Comparison of ENCODE assay signal across 9 cellular contexts in the genomic region with DNA sequence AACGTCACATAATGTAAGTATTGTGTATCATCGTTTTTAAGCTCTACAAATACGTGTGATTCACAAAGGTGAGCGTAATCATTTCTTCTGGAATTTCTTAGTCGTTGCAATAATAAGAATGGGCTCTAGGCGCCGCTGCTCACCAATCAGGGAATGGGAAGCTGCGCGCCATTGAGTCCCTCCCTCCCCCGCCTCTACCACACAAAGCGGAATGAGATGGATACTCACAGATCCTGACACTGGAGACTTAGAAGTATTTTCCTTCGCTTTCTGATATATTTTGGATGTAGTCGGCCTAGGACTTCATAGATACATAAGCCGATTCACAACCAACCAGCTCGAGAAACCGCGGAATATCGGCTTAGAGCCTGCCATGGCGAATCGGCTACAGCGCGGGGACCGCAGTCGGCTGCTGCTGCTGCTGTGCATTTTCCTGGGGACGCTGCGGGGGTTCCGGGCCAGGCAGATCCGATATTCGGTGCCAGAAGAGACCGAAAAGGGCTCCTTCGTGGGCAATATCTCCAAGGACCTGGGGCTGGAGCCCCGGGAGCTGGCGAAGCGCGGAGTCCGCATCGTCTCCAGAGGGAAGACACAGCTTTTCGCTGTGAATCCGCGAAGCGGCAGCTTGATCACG. TPM values are rescaled to one million over a fixed set of nuclear protein-coding genes. Genes with fewer than 3 reads are reported as not detected.
DNase-seq lines count a peak whose midpoint lies in the region; ATAC-seq and TF ChIP-seq lines count a peak whose summit lies in the region.
"Had no signal": no experiment of that assay in that cellular context is flagged by ENCODE, and none has a peak within 500 bp of the region (broad histone marks: within the 10 kb centered on the region; RNA-seq: fewer than 3 reads in every experiment).

A gene (plus strand): TSS at position 197 of the 634 bp plus-strand sequence. CDS start 177 bp downstream, at position 374.

- TF ChIP-seq CTCF in BJ (IDR thresholded peaks at IDR 0.05; ENCODE audit: insufficient read depth, low read depth, low read length) (peak; percentile 58), PC-9 (conservative IDR thresholded peaks at IDR 0.05) (peak; percentile 81), colonic mucosa (IDR thresholded peaks at IDR 0.05) (no peak), upper lobe of left lung (IDR thresholded peaks at IDR 0.05) (peak in 4 of 6 experiments; percentile 20 to 43 (median 37))

- WGBS in upper lobe of left lung, 2 donors, result 10 to 13% methylated on average over 21 to 42 of the region's 42 CpGs

- H3F3A ChIP-seq in PC-9 (ENCODE audit: insufficient read depth, low read depth), result no peaks in the 10 kb centered on the region

- H3K4me3 ChIP-seq in BJ (ENCODE audit: low read depth, low read length), result peak within 1 kb of the TSS; percentile 47
- peak within 1 kb of the TSS; percentile 50 for H3K4me3 ChIP-seq in PC-9
- H3K4me3 ChIP-seq in colonic mucosa, result peak within 1 kb of the TSS; percentile 18
- H3K4me3 ChIP-seq in upper lobe of left lung, result peak within 1 kb of the TSS in 3 of 4 donors; percentile 22 to 46 (median 31)

- H3K36me3 ChIP-seq in BJ (ENCODE audit: control insufficient read depth, insufficient read depth, low read length), result peaks cover 3% of the 10 kb centered on the region; the same call in 1 of the 2 replicates
- no peaks in the 10 kb centered on the region for H3K36me3 ChIP-seq in PC-9 (ENCODE audit: low read depth)
- no peaks in the 10 kb centered on the region for H3K36me3 ChIP-seq in colonic mucosa
- H3K36me3 ChIP-seq in upper lobe of left lung, result no peaks in the 10 kb centered on the region

- H3K27ac ChIP-seq in PC-9 (no peak within 1 kb of the TSS), colonic mucosa (no peak within 1 kb of the TSS), upper lobe of left lung (no peak within 1 kb of the TSS)
- H3K27ac ChIP-seq: parathyroid adenoma had no signal

- no peaks in the 10 kb centered on the region for H3K9me2 ChIP-seq in PC-9 (ENCODE audit: insufficient read depth)

- H3K4me2 ChIP-seq in PC-9, result peak within 1 kb of the TSS; percentile 69

- H3K27me3 ChIP-seq in BJ (ENCODE audit: control insufficient read depth, insufficient read depth, low read length) (no peaks in the 10 kb centered on the region), PC-9 (ENCODE audit: insufficient read depth, low read depth) (peaks cover 25% of the 10 kb centered on the region; the same call in 1 of the 2 replicates), colonic mucosa (peaks cover 5% of the 10 kb centered on the region), upper lobe of left lung (no peaks in the 10 kb centered on the region)

- ATAC-seq in GM21786 (IDR thresholded peaks at IDR 0.05; ENCODE audit: unreplicated experiment) (peak; percentile 46), upper lobe of left lung (ENCODE audit: low FRiP score in 2 of 2) (peak in 1 of 2 donors; percentile 64)

- CTCF ChIA-PET in BJ (lab: Yijun Ruan, JAX) (interaction anchor here (0.7 to 7.6 kb wide), 32 partner anchors 8 to 212 kb away, joined by 3 to 112 read pairs (median 4); a partner anchor contains a TSS), PC-9 (lab: Charles Lee) (interaction anchor here (0.6 to 1.8 kb wide), 9 partner anchors 63 to 832 kb away, joined by 3 to 12 read pairs (median 6); no protein-coding TSS in a partner anchor)

- H3K9me3 ChIP-seq in PC-9 (ENCODE audit: insufficient read depth, low read depth) (no peaks in the 10 kb centered on the region), colonic mucosa (peaks cover 11% of the 10 kb centered on the region), upper lobe of left lung (peaks cover 67 to 94% (median 81%) of the 10 kb centered on the region in 4 donors)

- TF ChIP-seq POLR2A in upper lobe of left lung (IDR thresholded peaks at IDR 0.05), result no peak

- TF ChIP-seq EP300 in upper lobe of left lung (IDR thresholded peaks at IDR 0.05), result no peak

- H3K4me1 ChIP-seq in PC-9 (replicated peaks; ENCODE audit: insufficient read depth), result no peaks in the 10 kb centered on the region
- H3K4me1 ChIP-seq in colonic mucosa, result no peaks in the 10 kb centered on the region
- H3K4me1 ChIP-seq in upper lobe of left lung, result peaks cover 0 to 13% (median 1%) of the 10 kb centered on the region in 4 donors
- H3K4me1 ChIP-seq: parathyroid adenoma had no signal

- H4K20me1 ChIP-seq in PC-9 (ENCODE audit: insufficient read depth), result no peaks in the 10 kb centered on the region

- intact Hi-C loops in PC-9 (cut with micrococcal nuclease; ENCODE audit: unreplicated experiment), result loop anchor here (1.0 kb wide), 1 partner anchor 103 kb away; no protein-coding TSS in a partner anchor
- intact Hi-C loops in colonic mucosa (cut with DNase I), result no loop called here

- DNase-seq in BJ (ENCODE audit: low read depth) (no peak), PC-9 (peak; percentile 38 to 60), colonic mucosa (peak; percentile 38), medulla oblongata (ENCODE audit: extremely low spot score) (peak; percentile 30), upper lobe of left lung (peak; percentile 59 to 77), NCI-H1930 (lab: John Stamatoyannopoulos, UW) (no peak), cerebellar nuclear complex (lab: John Stamatoyannopoulos, UW) (no peak)

- no peak within 1 kb of the TSS for H3K9ac ChIP-seq in colonic mucosa (ENCODE audit: low read depth in 2 of 2, low read length in 2 of 2)
- H3K9ac ChIP-seq: parathyroid adenoma had no signal

- no peaks in the 10 kb centered on the region for H3K79me2 ChIP-seq in PC-9 (ENCODE audit: low read depth)
- H3K79me2 ChIP-seq: parathyroid adenoma had no signal

- POLR2A ChIA-PET in BJ (lab: Charles Lee) (no interaction called here), PC-9 (lab: Charles Lee; ENCODE audit: unreplicated experiment) (interaction anchor here (0.7 kb wide), 1 partner anchor 143 kb away, joined by 7 read pairs; no protein-coding TSS in a partner anchor)

- BruUV-seq in PC-9 (replicated peaks; lab: Mats Ljungman, UMichigan), result no TSS peak

- peak within 1 kb of the TSS; percentile 63; the same call in 1 of the 2 replicates for H2AFZ ChIP-seq in PC-9
- H2AFZ ChIP-seq: parathyroid adenoma had no signal

RNA-seq across cellular contexts. Expression of the gene that starts here (rescaled TPM):
- polyA plus RNA-seq in BJ (2011; rRNA removed), result 5.4 and 7.4 TPM in 2 replicates
- 11.8 and 13.5 TPM in 2 replicates for polyA minus RNA-seq in BJ (2011; rRNA and poly(A)+ RNA removed)
- total RNA-seq in PC-9 (2021) (0.18 and 0.22 TPM in 2 replicates), colonic mucosa (1 to 10 TPM; 1.3 to 1.6 TPM), upper lobe of left lung (10 to 100 TPM in 1 of 6 donors, 1 to 10 TPM in 5; 2.0 to 16.8 (median 2.3) TPM)

Comparison
In these comparisons a context has a peak if more than half of its experiments do, and no peak if none do; other contexts are left out.
1. Peak in DNase-seq, H3K4me3 ChIP-seq and H3K4me2 ChIP-seq in PC-9; RNA of the gene not detected or under 1 TPM.
2. DNase-seq: peak in colonic mucosa (single experiment), medulla oblongata (single experiment) and upper lobe of left lung (2 of 2); none in BJ (single experiment), NCI-H1930 (0 of 2) and cerebellar nuclear complex (0 of 2).
3. Peak in every context shown above with its lines, with median percentiles within 50 percentile points of each other: H3K4me3 ChIP-seq.